18 cellular contexts compared by ENCODE assay signal in genomic region chr2:85807756-85808155, GRCh38. TPM values are rescaled to one million over a fixed set of nuclear protein-coding genes. Genes with fewer than 3 reads are reported as not detected.
"Had no signal": no experiment of that assay in that cellular context is flagged by ENCODE, and none has a peak within 500 bp of the region (broad histone marks: within the 10 kb centered on the region; RNA-seq: fewer than 3 reads in every experiment).

No MANE protein-coding gene starts in this region.

- H3K27ac ChIP-seq: brain microvascular endothelial cell, cardiac muscle cell had no signal

- H3K27me3 ChIP-seq: brain microvascular endothelial cell, cardiac muscle cell, MG63 had no signal

- ATAC-seq: activated CD4-positive, CD25-positive, alpha-beta regulatory T cell treated with anti-CD3 and anti-CD28 coated beads, Interleukin-2, amount 50 U/mL, for 24 hours; activated T-cell treated with anti-CD3 and anti-CD28 coated beads, Interleukin-2, amount 50 U/mL, for 72 hours; PC-3 had no signal

- H3K9me3 ChIP-seq: MG63 had no signal

- H3K36me3 ChIP-seq: brain microvascular endothelial cell, cardiac muscle cell, MG63 had no signal

- DNase-seq: activated CD4-positive, alpha-beta T cell treated with anti-CD3 and anti-CD28 coated beads for 4 hours; activated gamma-delta T cell treated with Interleukin-2 at 50 U/mL for 16 hours; activated naive CD4-positive, alpha-beta T cell treated with anti-CD3 and anti-CD28 coated beads, Interleukin-2, amount 10 ng/mL, durations not matched to agents 7 days and 5 days; activated naive CD8-positive, alpha-beta T cell treated with anti-CD3 and anti-CD28 coated beads for 36 hours; activated T-cell treated with anti-CD3 and anti-CD28 coated beads, Interleukin-2, amount 50 U/mL, for 72 hours; brain microvascular endothelial cell; MG63; MV-4-11; NCI-H1105 treated with DMSO at 0.1 percent for 48 hours; NCI-H1436 treated with DMSO at 0.1 percent for 48 hours; NCI-H187; NCI-H2081; NCI-H446; NCI-H524; PC-3; SHP77 treated with DMSO at 0.1 percent for 48 hours had no signal

- H3K4me3 ChIP-seq: cardiac muscle cell, MG63 had no signal

RNA-seq across cellular contexts. Expression of gene ATOH8, which starts 54.0 kb away (rescaled TPM):
- total RNA-seq: activated naive CD8-positive, alpha-beta T cell treated with anti-CD3 and anti-CD28 coated beads for 36 hours; activated T-cell treated with anti-CD3 and anti-CD28 coated beads, Interleukin-2, amount 50 U/mL, for 72 hours had no signal
